8 cellular contexts compared by ENCODE assay signal in the genomic region with DNA sequence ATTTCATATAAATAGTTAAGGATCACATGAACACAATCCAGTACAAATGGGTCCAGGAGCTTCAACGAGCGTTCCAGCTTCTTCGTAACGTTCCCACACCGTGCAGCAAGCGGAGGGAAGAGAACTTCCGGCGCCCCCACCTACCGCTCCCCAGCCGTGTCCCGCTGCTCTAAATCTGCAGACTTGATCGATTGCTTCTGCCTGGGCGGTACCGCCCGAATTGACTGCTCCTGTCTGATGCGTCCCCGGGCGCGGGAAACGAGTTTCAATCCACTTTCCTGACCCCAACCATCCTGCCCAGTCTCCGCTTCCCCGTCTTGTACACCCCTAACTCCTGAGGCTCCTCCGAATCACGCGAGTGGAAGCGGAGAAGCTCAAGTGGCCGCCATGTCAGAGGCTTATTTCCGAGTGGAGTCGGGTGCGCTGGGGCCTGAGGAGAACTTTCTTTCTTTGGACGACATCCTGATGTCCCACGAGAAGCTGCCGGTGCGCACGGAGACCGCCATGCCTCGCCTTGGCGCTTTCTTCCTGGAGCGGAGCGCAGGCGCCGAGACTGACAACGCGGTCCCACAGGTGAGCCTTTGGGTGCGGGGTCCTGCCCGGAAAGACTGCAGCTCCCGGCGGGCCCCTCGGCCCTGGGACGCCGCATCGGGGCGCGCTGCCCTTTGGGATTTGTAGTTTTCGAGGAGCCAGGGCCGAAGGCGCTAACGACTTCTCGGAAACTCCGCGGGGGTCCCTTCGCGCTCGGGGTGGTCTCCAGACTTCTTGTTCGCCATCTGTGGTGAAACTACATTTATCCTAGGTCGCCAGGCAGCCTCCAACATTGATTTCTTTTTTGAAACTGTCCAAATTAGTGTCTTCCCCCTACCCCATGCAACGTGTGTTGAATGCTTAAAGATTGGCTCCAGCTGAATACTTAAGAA. TPM values are rescaled to one million over a fixed set of nuclear protein-coding genes. Genes with fewer than 3 reads are reported as not detected.
DNase-seq lines count a peak whose midpoint lies in the region; ATAC-seq, FAIRE-seq and TF ChIP-seq lines count a peak whose summit lies in the region.

Gene GINS3, plus strand, starts transcription at position 257 of the 923 bp plus-strand sequence. Its CDS starts 131 bp downstream, at position 388.

- peak within 1 kb of the TSS; percentile 67 to 99 (median 85) for H3K4me3 ChIP-seq in keratinocyte (ENCODE audit: control insufficient read depth in 2 of 3, extremely low read depth in 1 of 3, insufficient read depth in 2 of 3, low read depth in 1 of 3, low read length in 3 of 3)

- in situ Hi-C loops in GM18951 (cut with MboI; ENCODE audit: low sequenced_read_pairs, unreplicated experiment), result no loop called here

- H3K27ac ChIP-seq in keratinocyte (ENCODE audit: control insufficient read depth, insufficient read depth, low read length), result peak within 1 kb of the TSS; percentile 95

- peak; percentile 97 for ATAC-seq in HG03196 (IDR thresholded peaks at IDR 0.05; ENCODE audit: unreplicated experiment)

- peak; percentile 65 for TF ChIP-seq POLR2A in GM18951 (IDR thresholded peaks at IDR 0.05; ENCODE audit: extremely low read depth, insufficient read depth, insufficient read length)

- no peaks in the 10 kb centered on the region for H3K9me1 ChIP-seq in keratinocyte (ENCODE audit: control insufficient read depth, extremely low read depth, insufficient read depth, low read length)

- no peaks in the 10 kb centered on the region for H3K36me3 ChIP-seq in keratinocyte (ENCODE audit: control insufficient read depth in 2 of 2, extremely low read depth in 1 of 2, insufficient read depth in 2 of 2, low read length in 2 of 2)

- H3K9ac ChIP-seq in keratinocyte (ENCODE audit: control insufficient read depth, extremely low read depth, insufficient read depth, low read length), result peak within 1 kb of the TSS; percentile 97

- no peaks in the 10 kb centered on the region for H3K27me3 ChIP-seq in keratinocyte (ENCODE audit: control insufficient read depth, extremely low read depth, insufficient read depth, low read length)

- peak; percentile 91 for DNase-seq in AG08396 (ENCODE audit: low spot score)
- DNase-seq in NCI-H345 (lab: John Stamatoyannopoulos, UW), result peak; percentile 86
- peak; percentile 68 for DNase-seq in activated CD4-positive, CD25-positive, alpha-beta regulatory T cell treated with anti-CD3 and anti-CD28 coated beads, Interleukin-2, amount 50 U/mL, for 16 hours (ENCODE audit: low read depth, low spot score)
- peak; percentile 88 for DNase-seq in cerebellar cortex (ENCODE audit: low spot score)
- no peak for DNase-seq in keratinocyte (ENCODE audit: low read depth, low spot score)
- DNase-seq in stimulated activated CD4-positive, alpha-beta T cell treated with anti-CD3 and anti-CD28 coated beads, Interleukin-15, amount 100 ng/mL, for 1 hour (ENCODE audit: low read depth in 1 of 2, low spot score in 1 of 2), result peak; percentile 56 to 69

- H3K9me3 ChIP-seq in keratinocyte (ENCODE audit: control insufficient read depth, low read depth, low read length), result no peaks in the 10 kb centered on the region

- no peaks in the 10 kb centered on the region for H4K20me1 ChIP-seq in keratinocyte (ENCODE audit: control insufficient read depth, extremely low read depth, insufficient read depth, low read length)

- TF ChIP-seq CTCF in keratinocyte (optimal IDR thresholded peaks at IDR 0.05 in 1 of 3, IDR thresholded peaks at IDR 0.05 in 1 of 3, conservative IDR thresholded peaks at IDR 0.05 in 1 of 3; ENCODE audit: extremely low read depth in 1 of 3, insufficient read depth in 2 of 3, low read length in 3 of 3), result no peak

- peak within 1 kb of the TSS; percentile 93 for H3K4me2 ChIP-seq in keratinocyte (ENCODE audit: control insufficient read depth, extremely low read depth, insufficient read depth, low read depth, low read length)

- peaks cover 5% of the 10 kb centered on the region for H3K4me1 ChIP-seq in keratinocyte (ENCODE audit: control insufficient read depth, extremely low read depth, insufficient read depth, low read length)

- FAIRE-seq in keratinocyte (lab: Jason Lieb, UNC), result no peak

- peak within 1 kb of the TSS; percentile 100 for H2AFZ ChIP-seq in keratinocyte (ENCODE audit: control insufficient read depth, low read length)

- peaks cover 6% of the 10 kb centered on the region for H3K79me2 ChIP-seq in keratinocyte (ENCODE audit: control insufficient read depth, insufficient read depth, low read length)

- dilution Hi-C loops in keratinocyte (cut with MboI; ENCODE audit: extremely low pct_ligation_motif_present, low sequenced_read_pairs), result no loop called here

RNA-seq across cellular contexts. Expression of gene GINS3, which starts in this region (rescaled TPM):
- 8.5 to 11.3 TPM (median 10.1 TPM) in 3 replicates for polyA plus RNA-seq in keratinocyte
- polyA plus RNA-seq in keratinocyte (2011; ENCODE audit: low read depth), result 2.2 TPM
- 6.5 and 10.0 TPM in 2 replicates for polyA plus RNA-seq in keratinocyte (2011; cell fraction: cytosol; rRNA removed)
- 9.5 and 11.4 TPM in 2 replicates for polyA plus RNA-seq in keratinocyte (2011; cell fraction: nucleus; rRNA removed)
- polyA plus RNA-seq in keratinocyte (2012; ENCODE audit: low replicate concordance), result 2.2 and 7.3 TPM in 2 replicates
- polyA minus RNA-seq in keratinocyte, result 6.3 to 7.3 TPM (median 6.5 TPM) in 3 replicates
- 4.8 TPM for polyA minus RNA-seq in keratinocyte (2011; cell fraction: cytosol; rRNA and poly(A)+ RNA removed)
- polyA minus RNA-seq in keratinocyte (2011; cell fraction: nucleus; rRNA and poly(A)+ RNA removed), result 3.7 and 5.4 TPM in 2 replicates
